In genomic region chr16:88417684-88418476, GRCh38 we compare ENCODE assay signal across 2 cellular contexts.
TF ChIP-seq lines count a peak whose summit lies in the region.

No MANE protein-coding gene starts in this region.

TF ChIP-seq in A549, 52 proteins besides CTCF, POLR2A, EP300 and RAD21:
- TF ChIP-seq ZFP36 (IDR thresholded peaks at IDR 0.05; ENCODE audit: borderline replicate concordance, partially characterized antibody) (peak; percentile 97), MYC (IDR thresholded peaks at IDR 0.05; ENCODE audit: borderline replicate concordance, low read length) (no peak)

TF ChIP-seq in IMR-90, 13 proteins besides CTCF, POLR2A, EP300 and RAD21:
- TF ChIP-seq RFX5 (IDR thresholded peaks at IDR 0.05; ENCODE audit: low read depth, low read length) (no peak), ELK1 (IDR thresholded peaks at IDR 0.05; ENCODE audit: borderline replicate concordance, low read depth, low read length) (no peak), MAFK (IDR thresholded peaks at IDR 0.05; ENCODE audit: low read depth, low read length) (no peak), CEBPB (IDR thresholded peaks at IDR 0.05; ENCODE audit: low read depth, low read length) (no peak)
